11 cellular contexts compared by ENCODE assay signal in the genomic region with DNA sequence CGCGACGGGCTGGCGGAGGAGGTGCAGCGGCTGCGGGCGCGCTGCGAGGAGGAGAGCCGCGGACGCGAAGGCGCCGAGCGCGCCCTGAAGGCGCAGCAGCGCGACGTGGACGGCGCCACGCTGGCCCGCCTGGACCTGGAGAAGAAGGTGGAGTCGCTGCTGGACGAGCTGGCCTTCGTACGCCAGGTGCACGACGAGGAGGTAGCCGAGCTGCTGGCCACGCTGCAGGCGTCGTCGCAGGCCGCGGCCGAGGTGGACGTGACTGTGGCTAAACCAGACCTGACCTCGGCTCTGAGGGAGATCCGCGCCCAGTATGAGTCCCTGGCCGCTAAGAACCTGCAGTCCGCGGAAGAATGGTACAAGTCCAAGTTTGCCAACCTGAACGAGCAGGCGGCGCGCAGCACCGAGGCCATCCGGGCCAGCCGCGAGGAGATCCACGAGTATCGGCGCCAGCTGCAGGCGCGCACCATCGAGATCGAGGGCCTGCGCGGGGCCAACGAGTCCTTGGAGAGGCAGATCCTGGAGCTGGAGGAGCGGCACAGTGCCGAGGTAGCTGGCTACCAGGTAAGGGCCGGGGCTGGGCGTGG. TPM values are rescaled to one million over a fixed set of nuclear protein-coding genes. Genes with fewer than 3 reads are reported as not detected.
A peak's percentile ranks its signal among the peaks of the same experiment; 100 is the strongest.
DNase-seq lines count a peak whose midpoint lies in the region; ATAC-seq and TF ChIP-seq lines count a peak whose summit lies in the region.
"Had no signal": no experiment of that assay in that cellular context is flagged by ENCODE, and none has a peak within 500 bp of the region (broad histone marks: within the 10 kb centered on the region; RNA-seq: fewer than 3 reads in every experiment).

No MANE protein-coding gene starts in this region.

- CTCF ChIA-PET in activated naive CD4-positive, alpha-beta T cell treated with anti-CD3 and anti-CD28 coated beads, Interleukin-2, amount 10 ng/mL, durations not matched to agents 7 days and 5 days (lab: Charles Lee), result interaction anchor here (0.9 to 1.1 kb wide), 3 partner anchors 14 to 361 kb away, joined by 3 to 7 read pairs (median 3); no protein-coding TSS in a partner anchor

- ATAC-seq in RWPE2 (ENCODE audit: low read depth) (no peak), GM21381 (IDR thresholded peaks at IDR 0.05; ENCODE audit: unreplicated experiment) (no peak)

- H3K36me3 Mint-ChIP-seq in activated naive CD4-positive, alpha-beta T cell treated with anti-CD3 and anti-CD28 coated beads, Interleukin-2, amount 10 ng/mL, durations not matched to agents 7 days and 5 days, result peaks cover 2% of the 10 kb centered on the region
- H3K36me3 Mint-ChIP-seq in T-helper 2 cell treated with Interferon-gamma antibody and Interleukin-4, amounts not matched to agents 5 μg/mL and 100 μg/mL, for 36 hours (ENCODE audit: low read depth), result no peaks in the 10 kb centered on the region

- H3K27me3 ChIP-seq in RWPE2 (ENCODE audit: insufficient read depth, poor library complexity, severe bottlenecking), result peaks cover 33% of the 10 kb centered on the region

- peaks cover 12% of the 10 kb centered on the region for H3K4me1 Mint-ChIP-seq in activated naive CD4-positive, alpha-beta T cell treated with anti-CD3 and anti-CD28 coated beads, Interleukin-2, amount 10 ng/mL, durations not matched to agents 7 days and 5 days
- H3K4me1 Mint-ChIP-seq in T-helper 2 cell treated with Interferon-gamma antibody and Interleukin-4, amounts not matched to agents 5 μg/mL and 100 μg/mL, for 36 hours (ENCODE audit: low read depth), result peaks cover 2% of the 10 kb centered on the region

- no peaks in the 10 kb centered on the region for H3K9me3 ChIP-seq in RWPE2 (ENCODE audit: severe bottlenecking)

- TF ChIP-seq CTCF in RWPE2 (IDR thresholded peaks at IDR 0.05; ENCODE audit: poor library complexity, severe bottlenecking), result no peak

- H3K27ac ChIP-seq in RWPE2 (ENCODE audit: poor library complexity, severe bottlenecking), result no peak overlapping the region
- H3K27ac ChIP-seq in temporal lobe (ENCODE audit: low read depth, low read length), result peak overlapping the region; percentile 27

- peak; percentile 10 for DNase-seq in activated naive CD4-positive, alpha-beta T cell treated with anti-CD3 and anti-CD28 coated beads, Interleukin-2, amount 50 U/mL, for 16 hours
- DNase-seq in activated naive CD4-positive, alpha-beta T cell treated with anti-CD3 and anti-CD28 coated beads, Interleukin-2, amount 10 ng/mL, durations not matched to agents 7 days and 5 days, result no peak
- DNase-seq in RWPE2 (ENCODE audit: low spot score) (no peak), MV-4-11 (lab: John Stamatoyannopoulos, UW) (no peak)
- DNase-seq in T-helper 2 cell treated with Interferon-gamma antibody and Interleukin-4, amounts not matched to agents 5 μg/mL and 100 μg/mL, for 36 hours (ENCODE audit: low spot score), result no peak
- DNase-seq: activated CD4-positive, alpha-beta T cell treated with anti-CD3 and anti-CD28 coated beads for 1 hour; naive B cell had no signal

- peaks cover 79% of the 10 kb centered on the region for H3K27me3 Mint-ChIP-seq in activated naive CD4-positive, alpha-beta T cell treated with anti-CD3 and anti-CD28 coated beads, Interleukin-2, amount 10 ng/mL, durations not matched to agents 7 days and 5 days
- H3K27me3 Mint-ChIP-seq in T-helper 2 cell treated with Interferon-gamma antibody and Interleukin-4, amounts not matched to agents 5 μg/mL and 100 μg/mL, for 36 hours (ENCODE audit: low read depth), result peaks cover 59% of the 10 kb centered on the region

- no peak overlapping the region for H3K4me3 Mint-ChIP-seq in activated naive CD4-positive, alpha-beta T cell treated with anti-CD3 and anti-CD28 coated beads, Interleukin-2, amount 10 ng/mL, durations not matched to agents 7 days and 5 days
- no peak overlapping the region for H3K4me3 Mint-ChIP-seq in T-helper 2 cell treated with Interferon-gamma antibody and Interleukin-4, amounts not matched to agents 5 μg/mL and 100 μg/mL, for 36 hours

- H3K9me3 Mint-ChIP-seq in activated naive CD4-positive, alpha-beta T cell treated with anti-CD3 and anti-CD28 coated beads, Interleukin-2, amount 10 ng/mL, durations not matched to agents 7 days and 5 days, result peaks cover 3% of the 10 kb centered on the region
- H3K9me3 Mint-ChIP-seq in T-helper 2 cell treated with Interferon-gamma antibody and Interleukin-4, amounts not matched to agents 5 μg/mL and 100 μg/mL, for 36 hours, result no peaks in the 10 kb centered on the region

- peak overlapping the region; percentile 26 for H3K4me3 ChIP-seq in RWPE2 (ENCODE audit: severe bottlenecking)
- peak overlapping the region; percentile 50 for H3K4me3 ChIP-seq in iPS-11a (ENCODE audit: low read depth, low read length)

- no peak overlapping the region for H3K27ac Mint-ChIP-seq in activated naive CD4-positive, alpha-beta T cell treated with anti-CD3 and anti-CD28 coated beads, Interleukin-2, amount 10 ng/mL, durations not matched to agents 7 days and 5 days
- H3K27ac Mint-ChIP-seq in T-helper 2 cell treated with Interferon-gamma antibody and Interleukin-4, amounts not matched to agents 5 μg/mL and 100 μg/mL, for 36 hours, result no peak overlapping the region

- peaks cover 9% of the 10 kb centered on the region for H3K4me1 ChIP-seq in RWPE2 (ENCODE audit: insufficient read depth, poor library complexity, severe bottlenecking)

- no peaks in the 10 kb centered on the region for H3K36me3 ChIP-seq in RWPE2 (ENCODE audit: low read depth)

RNA-seq across cellular contexts. Expression of a gene that starts 0.9 kb away (rescaled TPM):
- total RNA-seq in temporal lobe, result 161 TPM

RNA-seq across cellular contexts. Expression of a gene that starts 32.1 kb away (rescaled TPM):
- not detected for total RNA-seq in temporal lobe
- total RNA-seq: frontal cortex had no signal
